Comparison of ENCODE assay signal across 19 cellular contexts in the genomic region with DNA sequence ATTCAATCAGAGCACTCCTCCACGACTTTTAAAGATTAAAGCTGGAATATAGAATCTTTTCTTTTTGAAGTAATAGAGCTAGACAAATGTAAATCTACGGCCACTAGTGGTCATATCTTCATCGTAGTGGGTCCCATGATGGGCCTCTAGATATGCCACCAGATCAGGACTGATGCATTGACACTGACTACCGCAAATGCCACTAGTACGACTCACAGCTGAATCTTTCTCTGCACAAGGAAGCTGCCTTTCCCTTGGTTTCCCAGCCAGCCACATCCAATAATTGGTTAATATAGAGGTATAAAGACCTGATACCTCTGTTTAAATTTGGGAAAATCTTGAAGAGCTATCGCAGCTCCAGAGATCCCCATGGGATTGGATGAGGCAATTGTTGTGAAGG.
"Had no signal": no experiment of that assay in that cellular context is flagged by ENCODE, and none has a peak within 500 bp of the region (broad histone marks: within the 10 kb centered on the region; RNA-seq: fewer than 3 reads in every experiment).

No MANE protein-coding gene starts in this region.

- H3K27me3 ChIP-seq: colonic mucosa, thyroid gland had no signal

- H3K9me3 ChIP-seq: colonic mucosa, lower lobe of right lung, thyroid gland had no signal

- H3K4me3 ChIP-seq: colonic mucosa, lower lobe of right lung, thyroid gland had no signal

- H3K27ac ChIP-seq: colonic mucosa, lower lobe of right lung, thyroid gland had no signal

- H3K36me3 ChIP-seq: colonic mucosa, lower lobe of right lung, thyroid gland had no signal

- DNase-seq: activated B cell treated with CpG ODN at 0.5 μM for 24 hours; activated CD4-positive, alpha-beta T cell treated with anti-CD3 and anti-CD28 coated beads, Interleukin-2, amount 10 ng/mL, durations not matched to agents 24 days and 14 days; activated CD8-positive, alpha-beta memory T cell treated with anti-CD3 and anti-CD28 coated beads, Interleukin-2, amount 50 U/mL, for 48 hours; activated gamma-delta T cell; activated T-cell treated with anti-CD3 and anti-CD28 coated beads, Interleukin-2, amount 50 U/mL, for 72 hours; central memory CD4-positive, alpha-beta T cell; colonic mucosa; foreskin melanocyte; head of caudate nucleus; immature natural killer cell; left colon; lower lobe of right lung; naive thymus-derived CD4-positive, alpha-beta T cell; retina; stimulated activated CD4-positive, alpha-beta T cell treated with anti-CD3 and anti-CD28 coated beads, Interleukin-2, amount 100 ng/mL, for 48 hours; T-helper 2 cell; thyroid gland had no signal

- ATAC-seq: activated naive CD4-positive, alpha-beta T cell treated with anti-CD3 and anti-CD28 coated beads, Interleukin-2, amount 50 U/mL, for 72 hours; activated T-cell treated with anti-CD3 and anti-CD28 coated beads, Interleukin-2, amount 50 U/mL, for 72 hours; left colon; lower lobe of right lung; naive thymus-derived CD4-positive, alpha-beta T cell; stimulated activated memory B cell treated with anti-CD40 and anti-IgM and Interleukin-4, amounts not matched to agents 10 μg/mL and 1 μg/mL and 100 μg/mL, for 72 hours had no signal

- H3K4me1 ChIP-seq: colonic mucosa, lower lobe of right lung, thyroid gland had no signal
